19 cellular contexts compared by ENCODE assay signal in genomic region chr5:121681200-121681855, GRCh38.
A peak's percentile ranks its signal among the peaks of the same experiment; 100 is the strongest.
DNase-seq lines count a peak whose midpoint lies in the region; ATAC-seq and TF ChIP-seq lines count a peak whose summit lies in the region.
"Had no signal": no experiment of that assay in that cellular context is flagged by ENCODE, and none has a peak within 500 bp of the region (broad histone marks: within the 10 kb centered on the region; RNA-seq: fewer than 3 reads in every experiment).

No MANE protein-coding gene starts in this region.

- H2BK5ac ChIP-seq in mesendoderm (ENCODE audit: low read length) = no peak overlapping the region

- H4K5ac ChIP-seq in mesendoderm (ENCODE audit: low read length) = no peak overlapping the region

- no peak for ATAC-seq in heart left ventricle
- no peak for ATAC-seq in GM19452 (IDR thresholded peaks at IDR 0.05; ENCODE audit: unreplicated experiment)
- ATAC-seq: CD8-positive, alpha-beta T cell; Panc1; Right ventricle myocardium inferior had no signal

- H3K56ac ChIP-seq in mesendoderm (ENCODE audit: low read length) = no peak overlapping the region

- H3K9ac ChIP-seq in mesendoderm (ENCODE audit: low read length) = no peak overlapping the region
- H3K9ac ChIP-seq: BLaER1 had no signal

- no peak overlapping the region for H3K4ac ChIP-seq in mesendoderm (ENCODE audit: low read depth, low read length)

- no peak overlapping the region for H4K8ac ChIP-seq in mesendoderm (ENCODE audit: low read depth, low read length)

- H3K9me3 ChIP-seq in heart left ventricle = peaks cover 0 to 27% (median 11%) of the 10 kb centered on the region in 12 donors

- TF ChIP-seq POLR2A in heart left ventricle (IDR thresholded peaks at IDR 0.05) = no peak

- no peak overlapping the region for H2BK120ac ChIP-seq in mesendoderm (ENCODE audit: low read depth, low read length)

- H3K27ac ChIP-seq in mesendoderm (ENCODE audit: low read depth, low read length) = no peak overlapping the region
- H3K27ac ChIP-seq in heart left ventricle = no peak overlapping the region
- H3K27ac ChIP-seq: 22Rv1, BLaER1 had no signal

- H3K79me1 ChIP-seq in mesendoderm (ENCODE audit: low read length) = no peaks in the 10 kb centered on the region

- TF ChIP-seq CTCF in heart left ventricle (IDR thresholded peaks at IDR 0.05) = no peak

- no peak overlapping the region for H2BK15ac ChIP-seq in mesendoderm (replicated peaks; ENCODE audit: low read depth)

- no peaks in the 10 kb centered on the region for H3K4me1 ChIP-seq in mesendoderm (ENCODE audit: control insufficient read depth, low read depth, low read length)
- no peaks in the 10 kb centered on the region for H3K4me1 ChIP-seq in heart left ventricle
- H3K4me1 ChIP-seq: BLaER1 had no signal

- no peaks in the 10 kb centered on the region for H3K79me2 ChIP-seq in mesendoderm (ENCODE audit: control insufficient read depth, insufficient read depth, low read length)

- H3K36me3 ChIP-seq in mesendoderm (ENCODE audit: control insufficient read depth, insufficient read depth, low read length) (no peaks in the 10 kb centered on the region), heart left ventricle (no peaks in the 10 kb centered on the region)
- H3K36me3 ChIP-seq: BLaER1 had no signal

- DNase-seq in DMS53 (lab: John Stamatoyannopoulos, UW) = peak; percentile 9
- DNase-seq in DMS53 treated with DMSO at 0.1 percent for 48 hours (lab: John Stamatoyannopoulos, UW; ENCODE audit: unreplicated experiment) = no peak
- peak; percentile 14 for DNase-seq in NCI-H226
- peak; percentile 64 for DNase-seq in amniotic epithelial cell (ENCODE audit: low read depth)
- DNase-seq in mesendoderm = peak; percentile 38
- DNase-seq in activated CD4-positive, alpha-beta T cell treated with anti-CD3 and anti-CD28 coated beads for 1 hour = no peak
- DNase-seq in heart left ventricle = no peak
- DNase-seq: CD8-positive, alpha-beta T cell; Karpas-422; MM.1S; NCI-H1417 treated with DMSO at 0.1 percent for 48 hours; NCI-H1930; NCI-H2171 treated with DMSO at 0.1 percent for 48 hours; NCI-H510A had no signal

- H3K4me2 ChIP-seq in mesendoderm (ENCODE audit: low read length) = no peak overlapping the region
- H3K4me2 ChIP-seq: BLaER1 had no signal

- H3K27me3 ChIP-seq in mesendoderm (ENCODE audit: insufficient read depth, low read length, poor library complexity) (no peaks in the 10 kb centered on the region), heart left ventricle (no peaks in the 10 kb centered on the region)
- H3K27me3 ChIP-seq: BLaER1 had no signal

- WGBS in mesendoderm (ENCODE audit: extremely low coverage, insufficient coverage, low lambda C conversion rate) = no CpG with 5 or more reads among the region's 6 CpGs
- WGBS in heart left ventricle, 4 donors = 75 to 80% (median 77%) methylated on average over 6 of the region's 6 CpGs

- intact Hi-C loops in heart left ventricle (cut with DNase I) = no loop called here

- H3K18ac ChIP-seq in mesendoderm (ENCODE audit: low read length) = no peak overlapping the region

- no peak overlapping the region for H3K4me3 ChIP-seq in mesendoderm (ENCODE audit: low read length)
- H3K4me3 ChIP-seq in heart left ventricle = no peak overlapping the region
- H3K4me3 ChIP-seq: BLaER1 had no signal

- H3K23ac ChIP-seq in mesendoderm (ENCODE audit: low read length) = no peak overlapping the region

- no peak overlapping the region for H2AK5ac ChIP-seq in mesendoderm (ENCODE audit: low read length)

Comparison
In these comparisons a context has a peak if more than half of its experiments do, and no peak if none do; other contexts are left out.
1. DNase-seq: peak in DMS53 (single experiment), NCI-H226 (single experiment), amniotic epithelial cell (single experiment) and mesendoderm (single experiment); none in DMS53 treated with DMSO at 0.1 percent for 48 hours (single experiment), activated CD4-positive, alpha-beta T cell treated with anti-CD3 and anti-CD28 coated beads for 1 hour (single experiment) and heart left ventricle (0 of 5).